In the genomic region with DNA sequence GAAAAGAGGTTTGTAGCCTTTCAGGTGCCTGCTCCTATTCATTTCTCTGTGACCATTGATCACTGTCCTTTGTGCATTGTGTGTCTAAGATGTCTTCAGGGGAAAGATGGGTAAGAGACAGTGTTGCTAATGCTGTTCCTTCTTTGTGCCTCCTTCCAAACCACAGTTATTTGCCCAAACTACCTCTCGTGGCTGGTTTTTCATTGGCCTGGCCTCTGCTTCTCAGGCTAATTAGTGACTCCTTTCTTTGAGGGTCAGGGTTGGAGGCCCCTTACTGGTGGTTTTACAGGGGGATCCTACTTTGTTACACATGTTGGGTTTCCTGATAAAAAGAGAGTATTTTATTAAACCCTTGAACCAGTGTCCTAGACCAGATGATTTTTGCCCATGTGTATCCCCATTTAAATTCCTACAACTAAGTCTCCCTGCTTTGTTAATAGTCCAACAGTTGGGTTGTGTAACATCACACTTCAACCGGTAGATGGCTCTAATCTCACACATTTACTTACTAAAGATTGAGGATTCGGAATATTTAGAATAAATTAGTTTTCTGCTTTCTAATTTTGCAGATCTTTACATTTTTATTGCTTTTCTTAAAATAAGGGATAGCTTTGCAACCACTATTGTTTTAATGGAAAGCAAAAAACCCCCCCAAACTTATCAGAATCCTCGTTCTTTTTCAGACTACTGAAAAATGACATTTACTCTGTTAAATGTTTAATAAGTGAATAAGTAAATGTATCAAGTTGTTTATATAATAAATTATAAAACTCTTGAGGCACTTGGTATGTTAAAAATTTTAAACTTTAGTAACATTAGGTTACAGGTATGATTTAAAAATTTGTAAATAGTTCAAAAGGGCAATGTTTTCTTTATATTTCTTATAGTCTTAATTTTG, we compare ENCODE assay signal across 7 cellular contexts.
A peak's percentile ranks its signal among the peaks of the same experiment; 100 is the strongest.
DNase-seq lines count a peak whose midpoint lies in the region; ATAC-seq, FAIRE-seq and TF ChIP-seq lines count a peak whose summit lies in the region.

No MANE protein-coding gene starts in this region.

- H3K4me1 ChIP-seq in RWPE2 (ENCODE audit: insufficient read depth, poor library complexity, severe bottlenecking) (peaks cover 20% of the 10 kb centered on the region), mucosa of rectum (ENCODE audit: control insufficient read depth in 2 of 2, insufficient read depth in 2 of 2, low read length in 2 of 2) (peaks cover 19 to 26% of the 10 kb centered on the region in 2 donors)

- peaks cover 25% of the 10 kb centered on the region for H3K36me3 Mint-ChIP-seq in effector memory CD8-positive, alpha-beta T cell (ENCODE audit: insufficient read depth)

- H3K4me3 ChIP-seq in RWPE2 (ENCODE audit: severe bottlenecking): peak overlapping the region; percentile 72
- H3K4me3 ChIP-seq in mucosa of rectum (ENCODE audit: low read length in 2 of 2): peak overlapping the region; percentile 37 to 92

- no peaks in the 10 kb centered on the region for H3K9me3 Mint-ChIP-seq in effector memory CD8-positive, alpha-beta T cell

- peak overlapping the region; percentile 69 to 95 for H3K4me3 Mint-ChIP-seq in effector memory CD8-positive, alpha-beta T cell

- peaks cover 41 to 52% of the 10 kb centered on the region in 2 donors for H3K4me1 Mint-ChIP-seq in effector memory CD8-positive, alpha-beta T cell (ENCODE audit: low read depth in 2 of 2)

- ATAC-seq in RWPE2 (ENCODE audit: low read depth): no peak
- ATAC-seq in effector memory CD8-positive, alpha-beta T cell (replicated peaks): no peak

- no peak for FAIRE-seq in HTR-8/SVneo (lab: Jason Lieb, UNC)

- no peaks in the 10 kb centered on the region for H3K9me3 ChIP-seq in RWPE2 (ENCODE audit: severe bottlenecking)
- no peaks in the 10 kb centered on the region for H3K9me3 ChIP-seq in mucosa of rectum (ENCODE audit: control insufficient read depth in 2 of 2, low read length in 2 of 2)

- peak; percentile 90 for TF ChIP-seq CTCF in RWPE2 (IDR thresholded peaks at IDR 0.05; ENCODE audit: poor library complexity, severe bottlenecking)

- peak; percentile 56 for DNase-seq in EL
- peak; percentile 22 for DNase-seq in HTR-8/SVneo (ENCODE audit: insufficient read length, low spot score)
- no peak for DNase-seq in RWPE2 (ENCODE audit: low spot score)
- DNase-seq in effector memory CD8-positive, alpha-beta T cell: no peak
- DNase-seq in middle frontal gyrus (ENCODE audit: extremely low spot score, low spot score): no peak
- no peak for DNase-seq in stimulated activated CD4-positive, alpha-beta T cell treated with anti-CD3 and anti-CD28 coated beads, Interleukin-4, amount 100 ng/mL, for 24 hours

- no peak overlapping the region for H3K9ac ChIP-seq in mucosa of rectum (ENCODE audit: low read depth in 1 of 2, low read length in 2 of 2)

- H3K27ac ChIP-seq in RWPE2 (ENCODE audit: poor library complexity, severe bottlenecking) (peak overlapping the region; percentile 59), mucosa of rectum (ENCODE audit: low read depth in 2 of 2, low read length in 2 of 2) (no peak overlapping the region)

- no peaks in the 10 kb centered on the region for H3K27me3 ChIP-seq in RWPE2 (ENCODE audit: insufficient read depth, poor library complexity, severe bottlenecking)
- H3K27me3 ChIP-seq in mucosa of rectum (ENCODE audit: control insufficient read depth in 2 of 2, insufficient read depth in 2 of 2, low read length in 2 of 2): no peaks in the 10 kb centered on the region

- no peak overlapping the region for H3K27ac Mint-ChIP-seq in effector memory CD8-positive, alpha-beta T cell

- H3K36me3 ChIP-seq in RWPE2 (ENCODE audit: low read depth) (peaks cover 44% of the 10 kb centered on the region), mucosa of rectum (ENCODE audit: control insufficient read depth in 2 of 2, insufficient read depth in 2 of 2, low read length in 2 of 2) (peaks cover 0 to 7% of the 10 kb centered on the region in 2 donors)

- H3K27me3 Mint-ChIP-seq in effector memory CD8-positive, alpha-beta T cell: no peaks in the 10 kb centered on the region

Comparison
In these comparisons a context has a peak if more than half of its experiments do, and no peak if none do; other contexts are left out.
1. DNase-seq: peak in EL (single experiment) and HTR-8/SVneo (single experiment); none in RWPE2 (single experiment), effector memory CD8-positive, alpha-beta T cell (0 of 3), middle frontal gyrus (single experiment) and stimulated activated CD4-positive, alpha-beta T cell treated with anti-CD3 and anti-CD28 coated beads, Interleukin-4, amount 100 ng/mL, for 24 hours (single experiment).